In the genomic region with DNA sequence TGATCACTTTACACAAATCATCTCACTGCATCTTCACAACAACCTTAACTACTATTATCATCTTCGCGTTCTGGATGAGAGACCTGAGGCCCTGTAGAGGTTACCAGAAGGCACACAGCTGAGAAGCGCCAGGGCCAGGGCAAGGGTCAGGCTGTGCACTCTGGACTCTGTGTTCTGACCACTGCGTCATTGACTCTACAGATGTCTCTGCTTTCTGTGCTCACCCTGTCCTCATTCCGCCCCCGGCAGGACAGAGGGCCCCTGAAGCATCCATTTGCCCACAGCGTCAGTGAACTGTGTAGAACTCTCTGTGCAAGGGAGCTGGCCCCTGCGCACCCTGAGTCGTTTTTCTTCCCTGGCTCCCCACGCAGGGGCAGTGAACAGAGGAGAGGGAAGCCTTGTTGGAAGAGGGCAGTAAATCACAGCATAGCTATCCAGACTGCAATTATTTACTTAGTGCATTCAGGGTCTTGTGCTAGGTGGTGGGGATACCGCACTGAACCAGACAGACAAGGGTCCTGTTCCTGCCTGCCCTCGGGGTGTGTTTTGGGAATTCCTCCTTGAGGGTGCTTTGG, we compare ENCODE assay signal across 10 cellular contexts. TPM values are rescaled to one million over a fixed set of nuclear protein-coding genes. Genes with fewer than 3 reads are reported as not detected.
DNase-seq lines count a peak whose midpoint lies in the region; ATAC-seq, FAIRE-seq and TF ChIP-seq lines count a peak whose summit lies in the region.
"Had no signal": no experiment of that assay in that cellular context is flagged by ENCODE, and none has a peak within 500 bp of the region (broad histone marks: within the 10 kb centered on the region; RNA-seq: fewer than 3 reads in every experiment).

No MANE protein-coding gene starts in this region.

- FAIRE-seq in frontal cortex (lab: Jason Lieb, UNC), result no peak

- H3K4me1 ChIP-seq in thymus (ENCODE audit: control insufficient read depth, insufficient read depth, low read length) (peaks cover 7% of the 10 kb centered on the region), uterus (no peaks in the 10 kb centered on the region)
- H3K4me1 ChIP-seq: foreskin keratinocyte had no signal

- H3K27ac ChIP-seq in thymus (ENCODE audit: low read depth) (no peak overlapping the region), uterus (no peak overlapping the region)
- H3K27ac ChIP-seq: foreskin keratinocyte had no signal

- peaks cover 9% of the 10 kb centered on the region for H3K27me3 Mint-ChIP-seq in activated T-cell treated with anti-CD3 and anti-CD28 coated beads, Interleukin-2, amount 50 U/mL, for 72 hours (ENCODE audit: low read depth)
- no peaks in the 10 kb centered on the region for H3K27me3 Mint-ChIP-seq in activated T-helper 2 cell treated with anti-CD3 and anti-CD28 coated beads, Interferon-gamma antibody, Interleukin-2, Interleukin-4, amounts not matched to agents 10 μg/mL and 5 μg/mL and 100 μg/mL, durations not matched to agents 14 hours and 24 hours and 36 hours (ENCODE audit: low read depth)

- H3K36me3 ChIP-seq in thymus (ENCODE audit: control insufficient read depth, insufficient read depth) (no peaks in the 10 kb centered on the region), uterus (no peaks in the 10 kb centered on the region)

- DNase-seq in activated T-cell treated with anti-CD3 and anti-CD28 coated beads, Interleukin-2, amount 50 U/mL, for 72 hours, result no peak
- DNase-seq in activated T-cell treated with anti-CD3 and anti-CD28 coated beads, Interleukin-2, amount 50 U/mL, for 48 hours, result no peak
- no peak for DNase-seq in activated T-helper 2 cell treated with anti-CD3 and anti-CD28 coated beads, Interferon-gamma antibody, Interleukin-2, Interleukin-4, amounts not matched to agents 10 μg/mL and 5 μg/mL and 100 μg/mL, durations not matched to agents 14 hours and 24 hours and 36 hours (ENCODE audit: low spot score)
- peak; percentile 88 for DNase-seq in left kidney (ENCODE audit: low read depth, low spot score)
- no peak for DNase-seq in LoVo (ENCODE audit: low spot score)
- DNase-seq in uterus, result no peak
- no peak for DNase-seq in frontal cortex (ENCODE audit: low spot score in 2 of 2)
- DNase-seq: foreskin keratinocyte, NCI-H2029 treated with DMSO at 0.1 percent for 48 hours had no signal

- no peak for TF ChIP-seq CTCF in uterus (IDR thresholded peaks at IDR 0.05)

- H3K4me3 Mint-ChIP-seq in activated T-cell treated with anti-CD3 and anti-CD28 coated beads, Interleukin-2, amount 50 U/mL, for 72 hours, result peak overlapping the region; percentile 91 to 94
- peak overlapping the region; percentile 91 for H3K4me3 Mint-ChIP-seq in activated T-helper 2 cell treated with anti-CD3 and anti-CD28 coated beads, Interferon-gamma antibody, Interleukin-2, Interleukin-4, amounts not matched to agents 10 μg/mL and 5 μg/mL and 100 μg/mL, durations not matched to agents 14 hours and 24 hours and 36 hours (ENCODE audit: low read depth)

- no peaks in the 10 kb centered on the region for H3K9me3 ChIP-seq in thymus (ENCODE audit: control insufficient read depth)
- H3K9me3 ChIP-seq in uterus, result no peaks in the 10 kb centered on the region

- no peak for TF ChIP-seq POLR2A in uterus (IDR thresholded peaks at IDR 0.05)

- no peak for ATAC-seq in activated T-cell treated with anti-CD3 and anti-CD28 coated beads, Interleukin-2, amount 50 U/mL, for 72 hours (replicated peaks in 1 of 2)

- H3K27me3 ChIP-seq in thymus (ENCODE audit: control insufficient read depth, insufficient read depth) (no peaks in the 10 kb centered on the region), uterus (no peaks in the 10 kb centered on the region)
- H3K27me3 ChIP-seq: foreskin keratinocyte had no signal

- WGBS in thymus, result 82% methylated on average over 12 of the region's 12 CpGs

- no peaks in the 10 kb centered on the region for H3K9me3 Mint-ChIP-seq in activated T-cell treated with anti-CD3 and anti-CD28 coated beads, Interleukin-2, amount 50 U/mL, for 72 hours
- no peaks in the 10 kb centered on the region for H3K9me3 Mint-ChIP-seq in activated T-helper 2 cell treated with anti-CD3 and anti-CD28 coated beads, Interferon-gamma antibody, Interleukin-2, Interleukin-4, amounts not matched to agents 10 μg/mL and 5 μg/mL and 100 μg/mL, durations not matched to agents 14 hours and 24 hours and 36 hours

- H3K4me1 Mint-ChIP-seq in activated T-cell treated with anti-CD3 and anti-CD28 coated beads, Interleukin-2, amount 50 U/mL, for 72 hours (ENCODE audit: low read depth), result peaks cover 38% of the 10 kb centered on the region
- H3K4me1 Mint-ChIP-seq in activated T-helper 2 cell treated with anti-CD3 and anti-CD28 coated beads, Interferon-gamma antibody, Interleukin-2, Interleukin-4, amounts not matched to agents 10 μg/mL and 5 μg/mL and 100 μg/mL, durations not matched to agents 14 hours and 24 hours and 36 hours (ENCODE audit: low read depth), result peaks cover 13% of the 10 kb centered on the region

- peak overlapping the region; percentile 69 for H3K4me3 ChIP-seq in thymus (ENCODE audit: low read length)
- H3K4me3 ChIP-seq in uterus, result no peak overlapping the region

- intact Hi-C loops in activated T-helper 2 cell treated with anti-CD3 and anti-CD28 coated beads, Interferon-gamma antibody, Interleukin-2, Interleukin-4, amounts not matched to agents 10 μg/mL and 5 μg/mL and 100 μg/mL, durations not matched to agents 14 hours and 24 hours and 36 hours (cut with micrococcal nuclease), result loop anchor here (2.0 to 5.0 kb wide), 3 partner anchors 19 to 80 kb away; partner anchors contain the start of genes SUV39H1 and WDR13
- intact Hi-C loops in uterus (cut with DNase I; ENCODE audit: low total_unique reads), result no loop called here

- peaks cover 0 to 3% of the 10 kb centered on the region in 2 donors for H3K36me3 Mint-ChIP-seq in activated T-cell treated with anti-CD3 and anti-CD28 coated beads, Interleukin-2, amount 50 U/mL, for 72 hours (ENCODE audit: insufficient read depth in 2 of 2)
- H3K36me3 Mint-ChIP-seq in activated T-helper 2 cell treated with anti-CD3 and anti-CD28 coated beads, Interferon-gamma antibody, Interleukin-2, Interleukin-4, amounts not matched to agents 10 μg/mL and 5 μg/mL and 100 μg/mL, durations not matched to agents 14 hours and 24 hours and 36 hours (ENCODE audit: low read depth), result peaks cover 9% of the 10 kb centered on the region

- peak overlapping the region; percentile 89 for H3K27ac Mint-ChIP-seq in activated T-cell treated with anti-CD3 and anti-CD28 coated beads, Interleukin-2, amount 50 U/mL, for 72 hours
- H3K27ac Mint-ChIP-seq in activated T-helper 2 cell treated with anti-CD3 and anti-CD28 coated beads, Interferon-gamma antibody, Interleukin-2, Interleukin-4, amounts not matched to agents 10 μg/mL and 5 μg/mL and 100 μg/mL, durations not matched to agents 14 hours and 24 hours and 36 hours, result peak overlapping the region; percentile 91

RNA-seq across cellular contexts. Expression of gene WAS, which starts 6.1 kb away (rescaled TPM):
- total RNA-seq in activated T-cell treated with anti-CD3 and anti-CD28 coated beads, Interleukin-2, amount 50 U/mL, for 72 hours, result 10 to 100 TPM; 81.4 to 83.9 TPM
- 117 and 120 TPM in 2 replicates for total RNA-seq in activated T-helper 2 cell treated with anti-CD3 and anti-CD28 coated beads, Interferon-gamma antibody, Interleukin-2, Interleukin-4, amounts not matched to agents 10 μg/mL and 5 μg/mL and 100 μg/mL, durations not matched to agents 14 hours and 24 hours and 36 hours
- polyA plus RNA-seq in thymus, result 40.1 TPM
- total RNA-seq in uterus (10 to 100 TPM in 1 of 4 donors, 1 to 10 TPM in 2, not detected in 1; 1.2 to 20.7 (median 1.9) TPM), frontal cortex (2.0 TPM)

RNA-seq across cellular contexts. Expression of gene SUV39H1, which starts 19.0 kb away (rescaled TPM):
- 10 to 100 TPM; 29.4 to 34.8 TPM for total RNA-seq in activated T-cell treated with anti-CD3 and anti-CD28 coated beads, Interleukin-2, amount 50 U/mL, for 72 hours
- total RNA-seq in activated T-helper 2 cell treated with anti-CD3 and anti-CD28 coated beads, Interferon-gamma antibody, Interleukin-2, Interleukin-4, amounts not matched to agents 10 μg/mL and 5 μg/mL and 100 μg/mL, durations not matched to agents 14 hours and 24 hours and 36 hours, result 28.8 and 29.6 TPM in 2 replicates
- polyA plus RNA-seq in thymus, result 5.0 TPM
- total RNA-seq in uterus, result 1 to 10 TPM in 3 of 4 donors, under 1 TPM in 1; 0.59 to 7.8 (median 3.8) TPM
- total RNA-seq in frontal cortex, result 2.9 TPM
